In the genomic region with DNA sequence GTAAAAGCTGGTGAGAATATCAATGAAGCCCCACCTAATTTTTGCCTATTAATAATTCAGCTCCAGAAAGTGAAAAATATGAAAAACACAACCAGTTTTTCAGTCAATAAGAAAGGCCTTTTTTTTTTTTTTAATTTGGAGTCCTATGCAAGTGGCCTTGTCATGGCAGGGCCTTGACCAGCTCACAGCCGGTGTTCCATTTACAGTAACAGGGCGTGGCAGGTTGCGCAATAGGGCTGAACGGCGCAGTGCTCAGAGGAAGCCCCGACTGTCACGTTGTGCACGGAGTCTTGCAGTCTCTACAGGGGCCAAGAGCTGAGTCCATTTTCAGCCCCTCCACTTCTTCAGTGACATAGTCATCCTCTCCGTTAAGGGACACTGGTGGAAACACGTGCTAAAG, we compare ENCODE assay signal across 10 cellular contexts.
A peak's percentile ranks its signal among the peaks of the same experiment; 100 is the strongest.
DNase-seq lines count a peak whose midpoint lies in the region; ATAC-seq and TF ChIP-seq lines count a peak whose summit lies in the region.
"Had no signal": no experiment of that assay in that cellular context is flagged by ENCODE, and none has a peak within 500 bp of the region (broad histone marks: within the 10 kb centered on the region; RNA-seq: fewer than 3 reads in every experiment).

No MANE protein-coding gene starts in this region.

- ATAC-seq in HG03045 (IDR thresholded peaks at IDR 0.05; ENCODE audit: unreplicated experiment) = no peak
- ATAC-seq in HG03135 (IDR thresholded peaks at IDR 0.05; ENCODE audit: unreplicated experiment) = no peak

- peak overlapping the region; percentile 23 for H3K4me3 Mint-ChIP-seq in dendritic cell treated with granulocyte-macrophage colony-stimulating factor and Interleukin-4, amounts not matched to agents 40 ng/mL and 50 ng/mL, for 4 days

- H3K9me3 Mint-ChIP-seq in dendritic cell treated with granulocyte-macrophage colony-stimulating factor and Interleukin-4, amounts not matched to agents 40 ng/mL and 50 ng/mL, for 4 days = peaks cover 17% of the 10 kb centered on the region

- peaks cover 0 to 39% (median 35%) of the 10 kb centered on the region in 4 donors for H3K4me1 ChIP-seq in sigmoid colon

- peak; percentile 30 for DNase-seq in NCI-H2029 (lab: John Stamatoyannopoulos, UW)
- no peak for DNase-seq in NCI-H2029 treated with DMSO at 0.1 percent for 48 hours (lab: John Stamatoyannopoulos, UW)
- DNase-seq in NCI-H2171 treated with DMSO at 0.1 percent for 48 hours (lab: John Stamatoyannopoulos, UW) = peak; percentile 75
- DNase-seq in sigmoid colon = no peak
- no peak for DNase-seq in cerebellar nuclear complex (lab: John Stamatoyannopoulos, UW)
- DNase-seq: ACHN, occipital lobe had no signal

- H3K36me3 Mint-ChIP-seq in dendritic cell treated with granulocyte-macrophage colony-stimulating factor and Interleukin-4, amounts not matched to agents 40 ng/mL and 50 ng/mL, for 4 days (ENCODE audit: low read depth) = no peaks in the 10 kb centered on the region

- H3K36me3 ChIP-seq in sigmoid colon = no peaks in the 10 kb centered on the region

- H3K9me3 ChIP-seq in sigmoid colon = no peaks in the 10 kb centered on the region

- no peak for TF ChIP-seq POLR2A in sigmoid colon (IDR thresholded peaks at IDR 0.05)

- H3K27ac ChIP-seq in sigmoid colon = peak overlapping the region in 3 of 4 donors; percentile 59 to 89 (median 86)

- H3K4me1 Mint-ChIP-seq in dendritic cell treated with granulocyte-macrophage colony-stimulating factor and Interleukin-4, amounts not matched to agents 40 ng/mL and 50 ng/mL, for 4 days (ENCODE audit: low read depth) = peaks cover 40% of the 10 kb centered on the region

- no peaks in the 10 kb centered on the region for H3K27me3 ChIP-seq in sigmoid colon

- 69 to 73% methylated on average over 10 of the region's 10 CpGs for WGBS in sigmoid colon, 2 donors

- peak overlapping the region in 2 of 4 donors; percentile 0 to 6 for H3K4me3 ChIP-seq in sigmoid colon

- H3K27ac Mint-ChIP-seq in dendritic cell treated with granulocyte-macrophage colony-stimulating factor and Interleukin-4, amounts not matched to agents 40 ng/mL and 50 ng/mL, for 4 days = no peak overlapping the region

- intact Hi-C loops in dendritic cell treated with granulocyte-macrophage colony-stimulating factor and Interleukin-4, amounts not matched to agents 40 ng/mL and 50 ng/mL, for 4 days (cut with micrococcal nuclease) = loop anchor here (10.0 kb wide), 1 partner anchor 75 kb away; no protein-coding TSS in a partner anchor
- intact Hi-C loops in sigmoid colon (cut with DNase I) = loop anchor here (5.0 kb wide), 3 partner anchors 162 to 297 kb away; no protein-coding TSS in a partner anchor

- peaks cover 12% of the 10 kb centered on the region for H3K27me3 Mint-ChIP-seq in dendritic cell treated with granulocyte-macrophage colony-stimulating factor and Interleukin-4, amounts not matched to agents 40 ng/mL and 50 ng/mL, for 4 days

- TF ChIP-seq EP300 in sigmoid colon (IDR thresholded peaks at IDR 0.05) = no peak

- no peak for TF ChIP-seq CTCF in sigmoid colon (IDR thresholded peaks at IDR 0.05)

Comparison
In these comparisons a context has a peak if more than half of its experiments do, and no peak if none do; other contexts are left out.
1. DNase-seq: peak in NCI-H2029 (single experiment) and NCI-H2171 treated with DMSO at 0.1 percent for 48 hours (single experiment); none in NCI-H2029 treated with DMSO at 0.1 percent for 48 hours (single experiment), sigmoid colon (single experiment) and cerebellar nuclear complex (0 of 2).